ENCODE assay signal across 11 cellular contexts in genomic region chr1:66623812-66624211, GRCh38.
DNase-seq lines count a peak whose midpoint lies in the region; ATAC-seq and TF ChIP-seq lines count a peak whose summit lies in the region.
"Had no signal": no experiment of that assay in that cellular context is flagged by ENCODE, and none has a peak within 500 bp of the region (broad histone marks: within the 10 kb centered on the region; RNA-seq: fewer than 3 reads in every experiment).

No MANE protein-coding gene starts in this region.

- no peaks in the 10 kb centered on the region for H3K9me3 Mint-ChIP-seq in stimulated activated naive B cell treated with anti-CD40 and anti-IgM and Interleukin-4, amounts not matched to agents 10 μg/mL and 1 μg/mL and 100 μg/mL, for 72 hours

- H3K4me3 ChIP-seq in liver (ENCODE audit: low read depth in 1 of 3, low read length in 3 of 3) (no peak overlapping the region), right lobe of liver (no peak overlapping the region), lower lobe of right lung (no peak overlapping the region)
- H3K4me3 ChIP-seq: ascending aorta had no signal

- H3K4me1 ChIP-seq in liver (ENCODE audit: control insufficient read depth in 4 of 4, insufficient read depth in 4 of 4, low read length in 3 of 4), result no peaks in the 10 kb centered on the region
- H3K4me1 ChIP-seq in right lobe of liver, result no peaks in the 10 kb centered on the region
- no peaks in the 10 kb centered on the region for H3K4me1 ChIP-seq in lower lobe of right lung
- H3K4me1 ChIP-seq: BE2C had no signal

- no peak for DNase-seq in right lobe of liver
- DNase-seq in OCI-M1 (lab: John Stamatoyannopoulos, UW), result peak; percentile 45
- peak; percentile 57 for DNase-seq in fibroblast of peridontal ligament (ENCODE audit: extremely low read depth)
- no peak for DNase-seq in stimulated activated naive B cell treated with anti-CD40 and anti-IgM and Interleukin-4, amounts not matched to agents 10 μg/mL and 1 μg/mL and 100 μg/mL, for 72 hours
- DNase-seq in lower lobe of right lung, result no peak
- no peak for DNase-seq in NCI-H524 (lab: John Stamatoyannopoulos, UW)
- DNase-seq: BE2C, NCI-H1417 treated with DMSO at 0.1 percent for 48 hours had no signal

- no peak for TF ChIP-seq CTCF in liver (IDR thresholded peaks at IDR 0.05; ENCODE audit: low read depth, low read length, missing input control)
- no peak for TF ChIP-seq CTCF in right lobe of liver (IDR thresholded peaks at IDR 0.05)
- TF ChIP-seq CTCF in lower lobe of right lung (IDR thresholded peaks at IDR 0.05), result no peak

- H3K27me3 Mint-ChIP-seq in stimulated activated naive B cell treated with anti-CD40 and anti-IgM and Interleukin-4, amounts not matched to agents 10 μg/mL and 1 μg/mL and 100 μg/mL, for 72 hours, result no peaks in the 10 kb centered on the region

- H3K27ac ChIP-seq in liver (ENCODE audit: low read depth in 1 of 2, low read length in 2 of 2), result no peak overlapping the region
- no peak overlapping the region for H3K27ac ChIP-seq in right lobe of liver
- no peak overlapping the region for H3K27ac ChIP-seq in lower lobe of right lung

- H3K9me3 ChIP-seq in liver (ENCODE audit: control insufficient read depth in 4 of 4, low read length in 3 of 4), result no peaks in the 10 kb centered on the region
- H3K9me3 ChIP-seq in right lobe of liver, result no peaks in the 10 kb centered on the region
- H3K9me3 ChIP-seq in lower lobe of right lung, result no peaks in the 10 kb centered on the region
- H3K9me3 ChIP-seq: ascending aorta, BE2C had no signal

- no peaks in the 10 kb centered on the region for H3K36me3 Mint-ChIP-seq in stimulated activated naive B cell treated with anti-CD40 and anti-IgM and Interleukin-4, amounts not matched to agents 10 μg/mL and 1 μg/mL and 100 μg/mL, for 72 hours

- no peak overlapping the region for H3K9ac ChIP-seq in liver (ENCODE audit: low read depth in 1 of 2, low read length in 2 of 2)

- ATAC-seq in right lobe of liver, result no peak
- ATAC-seq in stimulated activated naive B cell treated with anti-CD40 and anti-IgM and Interleukin-4, amounts not matched to agents 10 μg/mL and 1 μg/mL and 100 μg/mL, for 72 hours (replicated peaks), result no peak
- ATAC-seq in GM18520 (IDR thresholded peaks at IDR 0.05; ENCODE audit: unreplicated experiment), result no peak
- no peak for ATAC-seq in lower lobe of right lung

- intact Hi-C loops in right lobe of liver (cut with DNase I) (no loop called here), lower lobe of right lung (cut with DNase I) (no loop called here)

- no peak overlapping the region for H3K27ac Mint-ChIP-seq in stimulated activated naive B cell treated with anti-CD40 and anti-IgM and Interleukin-4, amounts not matched to agents 10 μg/mL and 1 μg/mL and 100 μg/mL, for 72 hours

- WGBS in liver, result 63% methylated on average over 1 of the region's 1 CpG
- WGBS in right lobe of liver (ENCODE audit: insufficient coverage, low coverage, low lambda C conversion rate, missing lambda C conversion rate), result 43% methylated on average over 1 of the region's 1 CpG

- no peaks in the 10 kb centered on the region for H3K36me3 ChIP-seq in liver (ENCODE audit: control insufficient read depth in 4 of 4, insufficient read depth in 3 of 4, low read depth in 1 of 4, low read length in 3 of 4)
- H3K36me3 ChIP-seq in right lobe of liver, result no peaks in the 10 kb centered on the region
- H3K36me3 ChIP-seq in lower lobe of right lung, result no peaks in the 10 kb centered on the region

- no peak for TF ChIP-seq RAD21 in liver (IDR thresholded peaks at IDR 0.05)

- no peak overlapping the region for H3K4me3 Mint-ChIP-seq in stimulated activated naive B cell treated with anti-CD40 and anti-IgM and Interleukin-4, amounts not matched to agents 10 μg/mL and 1 μg/mL and 100 μg/mL, for 72 hours

- no peak for TF ChIP-seq POLR2A in right lobe of liver (IDR thresholded peaks at IDR 0.05)

- H3K4me1 Mint-ChIP-seq in stimulated activated naive B cell treated with anti-CD40 and anti-IgM and Interleukin-4, amounts not matched to agents 10 μg/mL and 1 μg/mL and 100 μg/mL, for 72 hours, result peaks cover 0 to 7% of the 10 kb centered on the region in 2 donors

- H3K27me3 ChIP-seq in liver (ENCODE audit: control insufficient read depth in 4 of 4, insufficient read depth in 4 of 4, low read length in 3 of 4), result no peaks in the 10 kb centered on the region
- H3K27me3 ChIP-seq in right lobe of liver, result no peaks in the 10 kb centered on the region
- H3K27me3 ChIP-seq in lower lobe of right lung (ENCODE audit: low read depth), result no peaks in the 10 kb centered on the region
- H3K27me3 ChIP-seq: ascending aorta, BE2C had no signal

TF ChIP-seq in liver, 16 proteins besides CTCF, POLR2A, EP300 and RAD21:
- TF ChIP-seq SP1 (IDR thresholded peaks at IDR 0.05) (no peak), NR2F2 (IDR thresholded peaks at IDR 0.05) (peak; percentile 79)

Comparison
In these comparisons a context has a peak if more than half of its experiments do, and no peak if none do; other contexts are left out.
1. DNase-seq: peak in OCI-M1 (single experiment) and fibroblast of peridontal ligament (single experiment); none in right lobe of liver (0 of 3), stimulated activated naive B cell treated with anti-CD40 and anti-IgM and Interleukin-4, amounts not matched to agents 10 μg/mL and 1 μg/mL and 100 μg/mL, for 72 hours (single experiment), lower lobe of right lung (single experiment) and NCI-H524 (0 of 2).